1 cellular context compared by ENCODE assay signal in genomic region chr19:43672061-43672679, GRCh38.
TF ChIP-seq lines count a peak whose summit lies in the region.

No MANE protein-coding gene starts in this region.

TF ChIP-seq in GM23338, 12 proteins besides CTCF, POLR2A, EP300 and RAD21 (continued from another document):
- TF ChIP-seq ZNF462 (CRISPR knock-in tag; IDR thresholded peaks at IDR 0.05), result no peak
- TF ChIP-seq NANOG (IDR thresholded peaks at IDR 0.05; ENCODE audit: borderline replicate concordance), result no peak
- no peak for TF ChIP-seq POLR2AphosphoS5 (IDR thresholded peaks at IDR 0.05; ENCODE audit: low read depth)
- TF ChIP-seq EZH2phosphoT487 (IDR thresholded peaks at IDR 0.05; ENCODE audit: unreplicated experiment), result no peak
- TF ChIP-seq ZNF331 (CRISPR knock-in tag; IDR thresholded peaks at IDR 0.05; ENCODE audit: low read depth), result no peak
